Comparison of ENCODE assay signal across 8 cellular contexts in the genomic region with DNA sequence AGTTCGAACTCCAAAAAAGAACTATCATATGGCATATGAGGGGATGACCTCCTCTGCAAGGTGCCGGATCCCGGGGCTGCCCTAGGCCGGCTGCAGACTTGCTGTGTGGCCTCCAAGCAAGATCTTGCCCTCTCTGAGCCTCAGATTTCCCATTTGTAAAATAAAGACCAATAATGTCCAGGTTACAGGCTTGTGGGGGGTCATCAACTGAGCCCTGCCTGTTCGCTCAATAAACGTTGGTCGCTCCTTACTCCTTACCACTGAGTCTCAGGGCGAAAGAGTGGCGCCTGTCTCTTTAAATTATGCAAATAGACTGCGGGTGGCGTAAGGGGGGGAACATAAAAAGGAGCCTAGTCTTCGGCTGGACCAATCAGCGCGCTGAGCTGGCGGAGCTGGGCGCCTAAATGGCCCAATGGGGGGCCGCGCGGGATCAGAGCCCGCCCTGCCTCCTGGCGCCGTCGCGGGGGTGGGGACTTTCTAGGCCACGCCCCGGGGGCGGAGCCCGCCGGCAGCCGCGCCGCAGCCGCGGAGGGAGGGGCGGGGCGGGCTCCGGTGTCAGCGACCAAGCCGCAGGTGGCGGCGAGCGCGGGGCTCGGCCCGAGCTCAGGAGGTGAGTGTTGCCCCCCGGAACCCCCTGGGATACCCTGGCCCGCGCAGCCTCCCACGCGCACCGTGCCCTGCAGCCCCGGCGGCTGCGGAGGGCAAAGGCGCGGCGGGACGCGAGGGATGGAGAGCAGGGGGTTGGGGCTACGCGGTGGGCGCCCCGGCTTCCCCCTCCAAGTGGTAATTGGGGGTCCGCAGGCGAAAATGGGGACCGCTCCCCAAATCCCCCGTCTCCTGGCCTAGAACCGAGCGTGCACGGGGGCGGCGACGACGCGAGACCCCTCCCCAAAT. TPM values are rescaled to one million over a fixed set of nuclear protein-coding genes. Genes with fewer than 3 reads are reported as not detected.
DNase-seq lines count a peak whose midpoint lies in the region; ATAC-seq and TF ChIP-seq lines count a peak whose summit lies in the region.

No MANE protein-coding gene starts in this region.

- peak overlapping the region; percentile 88 for H3K27ac ChIP-seq in SU-DHL-6 (ENCODE audit: low read depth, low read length)
- no peak overlapping the region for H3K27ac ChIP-seq in cardiac muscle cell
- H3K27ac ChIP-seq in parathyroid adenoma = no peak overlapping the region
- no peak overlapping the region for H3K27ac ChIP-seq in tibial nerve

- 10 to 14% methylated on average over 27 to 40 of the region's 75 CpGs for WGBS in tibial nerve, 2 donors

- H3K4me3 ChIP-seq in SU-DHL-6 (ENCODE audit: insufficient read depth, low read length, poor library complexity, severe bottlenecking) (peak overlapping the region; percentile 73), cardiac muscle cell (peak overlapping the region; percentile 47), parathyroid adenoma (ENCODE audit: low read depth, low read length) (peak overlapping the region; percentile 24), tibial nerve (peak overlapping the region; percentile 30 to 52 (median 42))

- H2AFZ ChIP-seq in SU-DHL-6 (ENCODE audit: low read depth, low read length, severe bottlenecking) = peak overlapping the region; percentile 85
- H2AFZ ChIP-seq in parathyroid adenoma = peak overlapping the region; percentile 70

- peak in 1 of 2 donors; percentile 10 for TF ChIP-seq POLR2A in tibial nerve (IDR thresholded peaks at IDR 0.05)

- H3K9me3 ChIP-seq in SU-DHL-6 (ENCODE audit: insufficient read depth, low read length) = no peaks in the 10 kb centered on the region
- H3K9me3 ChIP-seq in cardiac muscle cell (ENCODE audit: low read depth) = no peaks in the 10 kb centered on the region
- H3K9me3 ChIP-seq in parathyroid adenoma (ENCODE audit: control insufficient read depth, low read length) = no peaks in the 10 kb centered on the region
- H3K9me3 ChIP-seq in tibial nerve = no peaks in the 10 kb centered on the region

- H3K9me2 ChIP-seq in SU-DHL-6 (replicated peaks; ENCODE audit: insufficient read depth, low read length) = no peaks in the 10 kb centered on the region

- TF ChIP-seq CTCF in GM10266 (IDR thresholded peaks at IDR 0.05; ENCODE audit: control insufficient read depth, insufficient read depth, low read depth, missing control alignments) = no peak
- TF ChIP-seq CTCF in SU-DHL-6 (IDR thresholded peaks at IDR 0.05; ENCODE audit: insufficient read depth, low read length, poor library complexity, severe bottlenecking) = no peak
- no peak for TF ChIP-seq CTCF in cardiac muscle cell (IDR thresholded peaks at IDR 0.05; ENCODE audit: low read depth, low read length)
- TF ChIP-seq CTCF in parathyroid adenoma (IDR thresholded peaks at IDR 0.05) = no peak
- no peak for TF ChIP-seq CTCF in tibial nerve (IDR thresholded peaks at IDR 0.05)

- H3K27me3 ChIP-seq in SU-DHL-6 (ENCODE audit: low read length) = no peaks in the 10 kb centered on the region
- no peaks in the 10 kb centered on the region for H3K27me3 ChIP-seq in cardiac muscle cell
- no peaks in the 10 kb centered on the region for H3K27me3 ChIP-seq in parathyroid adenoma (ENCODE audit: control insufficient read depth, insufficient read depth, low read length)
- H3K27me3 ChIP-seq in tibial nerve = peaks cover 0 to 22% of the 10 kb centered on the region in 2 donors

- peak; percentile 76 for ATAC-seq in HG02759 (IDR thresholded peaks at IDR 0.05; ENCODE audit: unreplicated experiment)

- no peaks in the 10 kb centered on the region for H4K20me1 ChIP-seq in SU-DHL-6 (ENCODE audit: low read depth, low read length)

- peak overlapping the region; percentile 73 for H3K4me2 ChIP-seq in SU-DHL-6 (ENCODE audit: low read depth, low read length, poor library complexity, severe bottlenecking)
- peak overlapping the region; percentile 63 for H3K4me2 ChIP-seq in parathyroid adenoma (ENCODE audit: low read length)

- no peaks in the 10 kb centered on the region for H3K4me1 ChIP-seq in cardiac muscle cell (ENCODE audit: low read depth)
- H3K4me1 ChIP-seq in parathyroid adenoma = peaks cover 4% of the 10 kb centered on the region
- peaks cover 0 to 18% (median 5%) of the 10 kb centered on the region in 4 donors for H3K4me1 ChIP-seq in tibial nerve

- peak; percentile 98 for DNase-seq in GM10266 (ENCODE audit: extremely low spot score)
- peak; percentile 85 to 95 (median 93) for DNase-seq in NCI-H1417 (lab: John Stamatoyannopoulos, UW)
- DNase-seq in activated naive CD8-positive, alpha-beta T cell treated with anti-CD3 and anti-CD28 coated beads, Interleukin-2, amount 50 U/mL, for 16 hours (ENCODE audit: low read depth, low spot score) = peak; percentile 86
- peak; percentile 96 to 98 for DNase-seq in cardiac muscle cell (ENCODE audit: low read depth in 1 of 2, low spot score in 1 of 2)
- DNase-seq in tibial nerve (ENCODE audit: low spot score in 2 of 2) = peak; percentile 74 to 82

- H3K79me2 ChIP-seq in SU-DHL-6 (ENCODE audit: insufficient read depth, low read length) (peaks cover 38% of the 10 kb centered on the region), parathyroid adenoma (no peaks in the 10 kb centered on the region)

- no peak for TF ChIP-seq EP300 in tibial nerve (IDR thresholded peaks at IDR 0.05)

- H3K9ac ChIP-seq in SU-DHL-6 (ENCODE audit: low read length) (peak overlapping the region; percentile 67), parathyroid adenoma (no peak overlapping the region)

- H3F3A ChIP-seq in SU-DHL-6 (ENCODE audit: insufficient read depth) = peaks cover 28% of the 10 kb centered on the region

- H3K36me3 ChIP-seq in SU-DHL-6 (ENCODE audit: low read length) (no peaks in the 10 kb centered on the region), cardiac muscle cell (no peaks in the 10 kb centered on the region), parathyroid adenoma (ENCODE audit: control insufficient read depth, insufficient read depth, low read length) (no peaks in the 10 kb centered on the region), tibial nerve (no peaks in the 10 kb centered on the region)

RNA-seq across cellular contexts. Expression of a gene that starts 3.8 kb away (rescaled TPM):
- total RNA-seq in cardiac muscle cell (1.8 and 3.1 TPM in 2 replicates), tibial nerve (1 to 10 TPM; 1.4 to 9.9 (median 3.0) TPM)
- 2.5 and 4.3 TPM in 2 replicates for polyA plus RNA-seq in cardiac muscle cell

RNA-seq across cellular contexts. Expression of a gene that starts 28.2 kb away (rescaled TPM):
- total RNA-seq in cardiac muscle cell (48.6 and 61.7 TPM in 2 replicates), tibial nerve (10 to 100 TPM; 23.4 to 39.3 (median 31.2) TPM)
- polyA plus RNA-seq in cardiac muscle cell = 60.4 and 73.9 TPM in 2 replicates

RNA-seq across cellular contexts. Expression of a gene that starts 47.5 kb away (rescaled TPM):
- not detected in 2 replicates for total RNA-seq in cardiac muscle cell
- polyA plus RNA-seq in cardiac muscle cell = 0.55 TPM in 1 of 2 replicates, not detected in the other
- total RNA-seq in tibial nerve = 1 to 10 TPM in 1 of 4 donors, under 1 TPM in 2, not detected in 1; 0.20 to 2.4 (median 0.44) TPM

RNA-seq across cellular contexts. Expression of a gene that starts 59.3 kb away (rescaled TPM):
- 0.21 and 0.54 TPM in 2 replicates for total RNA-seq in cardiac muscle cell
- polyA plus RNA-seq in cardiac muscle cell = 0.31 and 0.74 TPM in 2 replicates
- under 1 TPM; 0.21 to 0.78 (median 0.41) TPM for total RNA-seq in tibial nerve
